23 cellular contexts compared by ENCODE assay signal in the genomic region with DNA sequence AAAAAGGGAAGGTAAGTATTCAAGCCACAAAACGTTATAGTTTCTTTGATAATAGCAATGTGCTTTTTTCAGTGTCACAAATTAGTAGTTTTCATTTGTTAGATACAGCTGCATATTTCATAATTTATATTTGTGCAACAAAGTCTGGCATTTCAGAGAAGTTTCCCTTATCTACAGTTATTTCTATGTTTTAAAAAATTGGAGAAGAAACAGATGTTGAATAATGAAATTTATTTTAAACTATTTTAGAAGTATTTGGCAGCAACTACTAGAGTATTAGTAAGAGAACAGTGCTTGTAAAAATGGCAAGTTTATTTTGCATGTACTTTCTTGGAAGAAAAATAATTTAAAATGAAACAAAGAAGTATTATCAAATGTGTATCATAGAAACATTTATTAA.
DNase-seq lines count a peak whose midpoint lies in the region; ATAC-seq, FAIRE-seq and TF ChIP-seq lines count a peak whose summit lies in the region.
"Had no signal": no experiment of that assay in that cellular context is flagged by ENCODE, and none has a peak within 500 bp of the region (broad histone marks: within the 10 kb centered on the region; RNA-seq: fewer than 3 reads in every experiment).

No MANE protein-coding gene starts in this region.

- no peaks in the 10 kb centered on the region for H3K27me3 ChIP-seq in right atrium auricular region
- no peaks in the 10 kb centered on the region for H3K27me3 ChIP-seq in WERI-Rb-1 (ENCODE audit: insufficient read depth, low read depth, severe bottlenecking)
- H3K27me3 ChIP-seq: BLaER1 treated with 17β-estradiol and CSF1 and Interleukin-3, amounts not matched to agents 10 nM and 100 nM; MG63 had no signal

- H3K4me1 ChIP-seq in right atrium auricular region: no peaks in the 10 kb centered on the region

- no peak overlapping the region for H3K27ac ChIP-seq in right atrium auricular region
- no peak overlapping the region for H3K27ac ChIP-seq in WERI-Rb-1
- H3K27ac ChIP-seq: BLaER1 treated with 17β-estradiol and CSF1 and Interleukin-3, amounts not matched to agents 10 nM and 100 nM had no signal

- DNase-seq in Right ventricle myocardium superior (no peak), right atrium auricular region (ENCODE audit: low spot score) (no peak), fibroblast of the aortic adventitia (ENCODE audit: low read depth) (peak; percentile 72), DMS 273 treated with DMSO at 0.1 percent for 48 hours (lab: John Stamatoyannopoulos, UW) (no peak), WERI-Rb-1 (no peak), GM12892 (ENCODE audit: insufficient read length) (no peak)
- DNase-seq: 8988T; CD4-positive, alpha-beta T cell; DMS53; H9; KG1; MG63; NCI-H2029; NCI-H446 treated with DMSO at 0.1 percent for 48 hours; NCI-H526; NCI-H82; NK-92 treated with Interleukin-12 subunit alpha and Interleukin-12 subunit beta, amount 100 ng/mL, for 24 hours; PC-3; SHP77 treated with DMSO at 0.1 percent for 48 hours had no signal

- TF ChIP-seq CTCF in right atrium auricular region (IDR thresholded peaks at IDR 0.05) (no peak), fibroblast of the aortic adventitia (IDR thresholded peaks at IDR 0.05; ENCODE audit: insufficient read depth, low read length) (no peak), WERI-Rb-1 (IDR thresholded peaks at IDR 0.05; ENCODE audit: low read depth, low read length) (no peak)

- peak; percentile 38 for ATAC-seq in Right ventricle myocardium superior (ENCODE audit: poor library complexity)
- ATAC-seq: GM23338, PC-3 had no signal

- no peaks in the 10 kb centered on the region for H3K9me3 ChIP-seq in right atrium auricular region
- no peaks in the 10 kb centered on the region for H3K9me3 ChIP-seq in WERI-Rb-1 (ENCODE audit: severe bottlenecking)

- intact Hi-C loops in Right ventricle myocardium superior (cut with DNase I): no loop called here

- H3K4me3 ChIP-seq in right atrium auricular region (no peak overlapping the region), fibroblast of the aortic adventitia (ENCODE audit: low read depth, low read length) (no peak overlapping the region), WERI-Rb-1 (ENCODE audit: low read depth, low read length) (no peak overlapping the region)
- H3K4me3 ChIP-seq: BLaER1 treated with 17β-estradiol and CSF1 and Interleukin-3, amounts not matched to agents 10 nM and 100 nM; GM23338; MG63 had no signal

- peak; percentile 61 for FAIRE-seq in TTC549 (lab: Jason Lieb, UNC)
- FAIRE-seq in GM12892 (lab: Jason Lieb, UNC): no peak
- FAIRE-seq: D721Med had no signal

- H3K36me3 ChIP-seq in right atrium auricular region: no peaks in the 10 kb centered on the region
- H3K36me3 ChIP-seq in WERI-Rb-1: no peaks in the 10 kb centered on the region
- H3K36me3 ChIP-seq: BLaER1 treated with 17β-estradiol and CSF1 and Interleukin-3, amounts not matched to agents 10 nM and 100 nM; MG63 had no signal

- TF ChIP-seq POLR2A in GM12892 (IDR thresholded peaks at IDR 0.05; ENCODE audit: low read depth, low read length): no peak
